27 cellular contexts compared by ENCODE assay signal in the genomic region with DNA sequence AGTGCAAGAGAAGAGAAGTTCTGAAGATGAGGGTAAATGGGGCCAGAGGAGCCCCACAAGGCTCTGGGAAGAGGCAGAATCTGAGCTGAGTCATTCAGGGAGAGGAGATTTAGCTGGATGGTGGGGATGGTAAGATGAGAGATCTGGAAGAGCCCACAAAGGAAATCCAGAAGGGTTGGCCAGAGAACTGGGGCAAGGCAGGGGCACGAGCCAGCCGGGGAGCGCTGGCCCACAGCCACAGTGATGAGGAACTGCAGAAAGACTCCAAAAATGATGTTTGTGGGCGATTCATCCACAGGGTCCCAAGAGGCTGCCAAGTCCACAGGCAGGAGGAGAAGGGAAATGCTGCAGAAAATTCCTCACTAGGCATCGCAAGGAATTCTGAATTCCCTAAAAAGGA.
DNase-seq lines count a peak whose midpoint lies in the region; ATAC-seq, FAIRE-seq and TF ChIP-seq lines count a peak whose summit lies in the region.
"Had no signal": no experiment of that assay in that cellular context is flagged by ENCODE, and none has a peak within 500 bp of the region (broad histone marks: within the 10 kb centered on the region; RNA-seq: fewer than 3 reads in every experiment).

No MANE protein-coding gene starts in this region.

- no peaks in the 10 kb centered on the region for H3K36me3 Mint-ChIP-seq in nephron progenitor cell (ENCODE audit: low read depth)
- H3K36me3 Mint-ChIP-seq: activated naive CD8-positive, alpha-beta T cell treated with anti-CD3 and anti-CD28 coated beads for 36 hours; mesothelial cell of epicardium; type B pancreatic cell had no signal

- H3K36me3 ChIP-seq in right lobe of liver (no peaks in the 10 kb centered on the region), HepG2 (replicated peaks in 1 of 2; ENCODE audit: control insufficient read depth in 1 of 2, insufficient read depth in 2 of 2, low read length in 2 of 2) (no peaks in the 10 kb centered on the region)
- H3K36me3 ChIP-seq: brain microvascular endothelial cell, heart right ventricle had no signal

- TF ChIP-seq CTCF in right lobe of liver (IDR thresholded peaks at IDR 0.05), result no peak
- TF ChIP-seq CTCF in HepG2 (CRISPR knock-in tag; IDR thresholded peaks at IDR 0.05), result no peak
- no peak for TF ChIP-seq CTCF in astrocyte of the spinal cord (IDR thresholded peaks at IDR 0.05; ENCODE audit: low read depth, low read length)
- no peak for TF ChIP-seq CTCF in nephron progenitor cell (IDR thresholded peaks at IDR 0.05)

- no peaks in the 10 kb centered on the region for H4K20me1 ChIP-seq in HepG2 (ENCODE audit: insufficient read depth, low read length)

- H3K4me3 Mint-ChIP-seq in nephron progenitor cell, result no peak overlapping the region
- H3K4me3 Mint-ChIP-seq: activated naive CD8-positive, alpha-beta T cell treated with anti-CD3 and anti-CD28 coated beads for 36 hours; mesothelial cell of epicardium; nephron; stimulated activated naive CD8-positive, alpha-beta T cell treated with anti-CD3 and anti-CD28 coated beads, Interleukin-15, Interleukin-2, amounts not matched to agents 100 ng/mL and 50 ng/mL, for 24 hours; type B pancreatic cell had no signal

- in situ Hi-C loops in HepG2 (cut with HindIII; ENCODE audit: extremely low pct_ligation_motif_present, low pct_unique_long_range_greater_than_20kb) (no loop called here), astrocyte of the spinal cord (cut with HindIII; ENCODE audit: low sequenced_read_pairs) (no loop called here)

- no peak overlapping the region for H3K27ac Mint-ChIP-seq in nephron progenitor cell
- H3K27ac Mint-ChIP-seq: activated naive CD8-positive, alpha-beta T cell treated with anti-CD3 and anti-CD28 coated beads for 36 hours; mesothelial cell of epicardium; nephron; stimulated activated naive CD8-positive, alpha-beta T cell treated with anti-CD3 and anti-CD28 coated beads, Interleukin-15, Interleukin-2, amounts not matched to agents 100 ng/mL and 50 ng/mL, for 24 hours; type B pancreatic cell had no signal

- no peaks in the 10 kb centered on the region for H3K4me1 Mint-ChIP-seq in nephron progenitor cell
- H3K4me1 Mint-ChIP-seq: activated naive CD8-positive, alpha-beta T cell treated with anti-CD3 and anti-CD28 coated beads for 36 hours; mesothelial cell of epicardium; nephron had no signal

- intact Hi-C loops in right lobe of liver (cut with DNase I), result no loop called here
- intact Hi-C loops in HepG2 (cut with micrococcal nuclease; ENCODE audit: unreplicated experiment), result no loop called here
- intact Hi-C loops in left ventricle myocardium superior (cut with micrococcal nuclease), result no loop called here

- H3K9me3 Mint-ChIP-seq in nephron progenitor cell, result no peaks in the 10 kb centered on the region
- H3K9me3 Mint-ChIP-seq: activated naive CD8-positive, alpha-beta T cell treated with anti-CD3 and anti-CD28 coated beads for 36 hours; mesothelial cell of epicardium; nephron; stimulated activated naive CD8-positive, alpha-beta T cell treated with anti-CD3 and anti-CD28 coated beads, Interleukin-15, Interleukin-2, amounts not matched to agents 100 ng/mL and 50 ng/mL, for 24 hours; type B pancreatic cell had no signal

- no peaks in the 10 kb centered on the region for H3K79me2 ChIP-seq in HepG2 (ENCODE audit: insufficient read depth, low read length)

- DNase-seq in right lobe of liver (no peak), HepG2 (ENCODE audit: low spot score) (no peak), astrocyte of the spinal cord (ENCODE audit: low read depth, low spot score) (peak; percentile 52), midbrain (lab: John Stamatoyannopoulos, UW) (peak; percentile 31), urothelium cell line (ENCODE audit: low spot score) (peak; percentile 19), nephron progenitor cell (no peak), SHP77 treated with DMSO at 0.1 percent for 48 hours (lab: John Stamatoyannopoulos, UW) (no peak), left ventricle myocardium superior (no peak)
- DNase-seq: activated CD4-positive, alpha-beta T cell treated with anti-CD3 and anti-CD28 coated beads, Interleukin-2, amount 50 U/mL, for 48 hours; activated CD4-positive, CD25-positive, alpha-beta regulatory T cell; activated naive CD8-positive, alpha-beta T cell treated with anti-CD3 and anti-CD28 coated beads for 36 hours; brain microvascular endothelial cell; DMS79; H7; heart right ventricle; NCI-H2171 treated with DMSO at 0.1 percent for 48 hours; NCI-H526; stimulated activated CD4-positive, alpha-beta T cell treated with anti-CD3 and anti-CD28 coated beads, Interleukin-4, amount 100 ng/mL, for 1 hour; T-helper 9 cell had no signal

- POLR2A ChIA-PET in HepG2 (lab: Yijun Ruan, JAX), result no interaction called here

- TF ChIP-seq EP300 in HepG2 (IDR thresholded peaks at IDR 0.05; ENCODE audit: low read depth in 2 of 2, low read length in 2 of 2) (no peak), HepG2 (CRISPR knock-in tag; IDR thresholded peaks at IDR 0.05; ENCODE audit: borderline replicate concordance) (no peak)

- H3K27me3 Mint-ChIP-seq in nephron progenitor cell (ENCODE audit: low read depth, poor library complexity), result peaks cover 41% of the 10 kb centered on the region

- no TSS peak for BruUV-seq in HepG2 (replicated peaks; lab: Mats Ljungman, UMichigan)

- H3K27me3 ChIP-seq in right lobe of liver, result no peaks in the 10 kb centered on the region
- H3K27me3 ChIP-seq in HepG2 (ENCODE audit: control insufficient read depth in 1 of 2, insufficient read depth in 2 of 2, low read length in 2 of 2), result peaks cover 1 to 6% of the 10 kb centered on the region in 2 experiments; a peak in 2 of 5 replicates

- CTCF ChIA-PET in HepG2 (lab: Yijun Ruan, JAX; ENCODE audit: low intra/inter-chr PET ratio, low total read pairs), result no interaction called here

- no peak for TF ChIP-seq RAD21 in HepG2 (CRISPR knock-in tag; IDR thresholded peaks at IDR 0.05)

- FAIRE-seq in HepG2 (lab: Jason Lieb, UNC) (no peak), urothelium cell line (lab: Jason Lieb, UNC) (no peak)
- FAIRE-seq: endometrium, GM19239 had no signal

- TF ChIP-seq POLR2A in right lobe of liver (IDR thresholded peaks at IDR 0.05), result no peak
- no peak for TF ChIP-seq POLR2A in HepG2 (IDR thresholded peaks at IDR 0.05; ENCODE audit: insufficient read depth in 1 of 2, low read depth in 2 of 2, low read length in 2 of 2)

- no peak overlapping the region for H3K9ac ChIP-seq in HepG2 (ENCODE audit: insufficient read depth, low read depth, low read length)

- ATAC-seq in right lobe of liver (peak in 3 of 4 donors; percentile 9 to 15 (median 9)), HepG2 (no peak), left ventricle myocardium superior (no peak)
- ATAC-seq: heart right ventricle had no signal

- WGBS in right lobe of liver (ENCODE audit: insufficient coverage, low coverage, low lambda C conversion rate, missing lambda C conversion rate), result 49% methylated on average over 5 of the region's 5 CpGs
- 50% methylated on average over 5 of the region's 5 CpGs for WGBS in HepG2 (ENCODE audit: low lambda C conversion rate)

- H2AFZ ChIP-seq in HepG2 (ENCODE audit: low read length), result no peak overlapping the region

- peaks cover 0 to 22% (median 0%) of the 10 kb centered on the region in 4 donors for H3K4me1 ChIP-seq in right lobe of liver
- H3K4me1 ChIP-seq in HepG2 (ENCODE audit: insufficient read depth, low read length), result no peaks in the 10 kb centered on the region
- H3K4me1 ChIP-seq: heart right ventricle had no signal

- H3K9me3 ChIP-seq in right lobe of liver (no peaks in the 10 kb centered on the region), HepG2 (ENCODE audit: low read length) (no peaks in the 10 kb centered on the region)
- H3K9me3 ChIP-seq: heart right ventricle had no signal

- H3K4me2 ChIP-seq in HepG2 (ENCODE audit: low read depth, low read length), result no peak overlapping the region

- no peak overlapping the region for H3K4me3 ChIP-seq in right lobe of liver
- no peak overlapping the region for H3K4me3 ChIP-seq in HepG2 (replicated peaks in 1 of 3; ENCODE audit: insufficient read depth in 1 of 3, low read depth in 2 of 3, low read length in 3 of 3)
- no peak overlapping the region for H3K4me3 ChIP-seq in astrocyte of the spinal cord (ENCODE audit: low read depth, low read length)
- H3K4me3 ChIP-seq: coronary artery, heart right ventricle had no signal

- no peak overlapping the region for H3K27ac ChIP-seq in right lobe of liver
- no peak overlapping the region for H3K27ac ChIP-seq in HepG2 (ENCODE audit: extremely low read length, insufficient read depth, low read length)
- H3K27ac ChIP-seq: 22Rv1, brain microvascular endothelial cell, coronary artery, heart right ventricle had no signal

TF ChIP-seq in HepG2, 621 proteins besides CTCF, POLR2A, EP300 and RAD21:
- TF ChIP-seq ZNF337 (CRISPR knock-in tag; IDR thresholded peaks at IDR 0.05; ENCODE audit: borderline replicate concordance, low read depth) (no peak), GMEB1 (CRISPR knock-in tag; IDR thresholded peaks at IDR 0.05; ENCODE audit: borderline replicate concordance) (no peak), ZNF549 (CRISPR knock-in tag; IDR thresholded peaks at IDR 0.05) (no peak), TAF1 (CRISPR knock-in tag; IDR thresholded peaks at IDR 0.05) (no peak), ZNF615 (CRISPR knock-in tag; IDR thresholded peaks at IDR 0.05; ENCODE audit: borderline replicate concordance) (no peak), ZNF460 (CRISPR knock-in tag; IDR thresholded peaks at IDR 0.05; ENCODE audit: borderline replicate concordance) (no peak), CBFB (CRISPR knock-in tag; IDR thresholded peaks at IDR 0.05) (no peak), TCF7 (IDR thresholded peaks at IDR 0.05; ENCODE audit: low read depth) (no peak)

Comparison
In these comparisons a context has a peak if more than half of its experiments do, and no peak if none do; other contexts are left out.
1. ATAC-seq: peak in right lobe of liver (3 of 4); none in HepG2 (single experiment) and left ventricle myocardium superior (single experiment).
2. DNase-seq: peak in astrocyte of the spinal cord (single experiment), midbrain (single experiment) and urothelium cell line (single experiment); none in right lobe of liver (0 of 3), HepG2 (single experiment), nephron progenitor cell (single experiment), SHP77 treated with DMSO at 0.1 percent for 48 hours (single experiment) and left ventricle myocardium superior (single experiment).